8 cellular contexts compared by ENCODE assay signal in the genomic region with DNA sequence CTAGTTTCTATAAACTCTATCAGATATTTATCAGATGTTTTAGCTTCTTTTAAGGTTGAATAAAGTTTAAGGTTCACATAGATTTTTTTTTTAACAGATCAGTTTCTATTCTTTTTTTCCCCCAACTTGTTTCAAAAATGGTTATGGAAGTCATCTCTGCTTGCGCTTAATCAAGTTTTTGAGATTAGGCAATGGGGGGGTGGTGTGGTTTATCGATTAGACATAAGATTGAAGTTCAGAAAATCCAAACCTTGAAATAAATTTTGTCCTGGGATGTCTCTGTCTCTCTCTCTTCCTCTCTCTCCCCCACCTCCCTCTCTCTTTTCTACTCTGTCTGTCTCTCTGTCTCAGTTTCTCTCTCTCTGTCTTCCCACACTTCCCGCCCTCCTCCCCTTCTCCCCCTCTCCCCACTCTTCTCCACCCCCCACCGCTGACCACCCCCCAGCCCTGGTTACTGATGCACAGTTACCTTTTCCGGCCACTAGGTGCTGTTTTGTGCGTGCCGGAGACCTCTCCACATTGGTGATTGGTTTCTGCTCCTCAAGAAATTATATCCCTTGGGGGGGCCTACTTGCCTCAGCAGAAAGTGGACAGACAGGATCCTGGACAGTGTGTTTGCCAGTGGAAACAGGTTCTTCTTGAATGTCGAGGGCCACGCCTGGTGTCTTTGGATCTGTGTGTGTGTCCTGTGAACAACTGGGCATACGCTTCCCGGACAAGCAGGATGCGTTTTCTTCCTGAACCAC. TPM values are rescaled to one million over a fixed set of nuclear protein-coding genes. Genes with fewer than 3 reads are reported as not detected.
DNase-seq lines count a peak whose midpoint lies in the region; ATAC-seq and TF ChIP-seq lines count a peak whose summit lies in the region.

No MANE protein-coding gene starts in this region.

- peaks cover 23% of the 10 kb centered on the region for H3K9me3 Mint-ChIP-seq in MCF 10A (ENCODE audit: unreplicated experiment)

- TF ChIP-seq CTCF in C4-2B (conservative IDR thresholded peaks at IDR 0.05): peak; percentile 84
- peak; percentile 40 for TF ChIP-seq CTCF in HFF-Myc (IDR thresholded peaks at IDR 0.05; ENCODE audit: low read depth, low read length, missing control alignments)
- peak; percentile 7 for TF ChIP-seq CTCF in MCF 10A (IDR thresholded peaks at IDR 0.05; ENCODE audit: unreplicated experiment)
- TF ChIP-seq CTCF in Peyer's patch (IDR thresholded peaks at IDR 0.05): peak in 1 of 6 experiments; percentile 8

- DNase-seq in HFF-Myc (ENCODE audit: extremely low read depth, low read depth) (no peak), MCF 10A (ENCODE audit: unreplicated experiment) (peak; percentile 8), left kidney (ENCODE audit: low read depth, low spot score) (peak; percentile 60), NCI-H2029 treated with DMSO at 0.1 percent for 48 hours (lab: John Stamatoyannopoulos, UW) (no peak), Peyer's patch (no peak), inferior parietal cortex (ENCODE audit: extremely low spot score) (no peak)

- no peaks in the 10 kb centered on the region for H3K36me3 ChIP-seq in Peyer's patch

- no peaks in the 10 kb centered on the region for H3K9me3 ChIP-seq in Peyer's patch

- H3K27me3 ChIP-seq in Peyer's patch: no peaks in the 10 kb centered on the region

- H3K4me1 ChIP-seq in Peyer's patch: no peaks in the 10 kb centered on the region

- H3K36me3 Mint-ChIP-seq in MCF 10A (ENCODE audit: insufficient read depth, unreplicated experiment): no peaks in the 10 kb centered on the region

- no peak overlapping the region for H3K4me3 Mint-ChIP-seq in MCF 10A (ENCODE audit: unreplicated experiment)

- ATAC-seq in HG02870 (IDR thresholded peaks at IDR 0.05; ENCODE audit: unreplicated experiment): no peak

- H3K4me3 ChIP-seq in HFF-Myc (replicated peaks; ENCODE audit: low read depth, low read length) (no peak overlapping the region), Peyer's patch (no peak overlapping the region)

- intact Hi-C loops in MCF 10A (cut with micrococcal nuclease): no loop called here

- H3K27ac ChIP-seq in C4-2B (no peak overlapping the region), Peyer's patch (no peak overlapping the region)

- no TSS peak for BruUV-seq in MCF 10A (replicated peaks; lab: Mats Ljungman, UMichigan)

- CTCF ChIA-PET in MCF 10A (lab: Yijun Ruan, JAX): interaction anchor here (0.7 kb wide), 1 partner anchor 453 kb away, joined by 5 read pairs; no protein-coding TSS in a partner anchor

- no peaks in the 10 kb centered on the region for H3K4me1 Mint-ChIP-seq in MCF 10A (ENCODE audit: insufficient read depth, unreplicated experiment)

- TF ChIP-seq POLR2A in Peyer's patch (IDR thresholded peaks at IDR 0.05): no peak

- H3K27me3 Mint-ChIP-seq in MCF 10A (ENCODE audit: insufficient read depth, unreplicated experiment): peaks cover 49% of the 10 kb centered on the region

- no peak overlapping the region for H3K27ac Mint-ChIP-seq in MCF 10A (ENCODE audit: low read depth, unreplicated experiment)

- POLR2A ChIA-PET in MCF 10A (lab: Yijun Ruan, JAX): no interaction called here

RNA-seq across cellular contexts. Expression of a gene that starts 29.7 kb away (rescaled TPM):
- total RNA-seq in MCF 10A (2022): not detected in 2 replicates
- 10 to 100 TPM in 1 of 4 donors, 1 to 10 TPM in 3; 1.1 to 27.2 (median 4.2) TPM for total RNA-seq in Peyer's patch

Comparison
In these comparisons a context has a peak if more than half of its experiments do, and no peak if none do; other contexts are left out.
1. DNase-seq: peak in MCF 10A (single experiment) and left kidney (single experiment); none in HFF-Myc (single experiment), NCI-H2029 treated with DMSO at 0.1 percent for 48 hours (single experiment), Peyer's patch (0 of 3) and inferior parietal cortex (single experiment).